ENCODE assay signal across 1 cellular context in the genomic region with DNA sequence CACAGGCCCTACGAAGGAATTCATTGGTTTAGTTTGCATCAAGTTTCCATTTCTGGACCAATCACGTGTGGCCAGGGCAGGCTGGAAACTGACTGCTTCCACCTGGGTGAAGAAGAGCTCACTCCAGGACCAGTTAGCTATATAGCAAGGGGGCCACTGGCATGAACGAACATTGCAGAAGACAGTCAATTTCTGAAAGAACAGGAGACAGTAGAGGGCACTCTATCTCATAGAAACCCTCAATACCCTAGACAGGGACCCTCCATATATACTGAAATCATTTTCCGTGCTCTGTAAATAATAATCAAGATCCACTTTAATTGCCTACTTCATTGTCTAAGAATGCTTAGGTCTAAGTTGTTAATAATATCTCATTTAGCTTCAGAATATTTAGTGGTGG.
TF ChIP-seq lines count a peak whose summit lies in the region.

No MANE protein-coding gene starts in this region.

TF ChIP-seq in H1, 55 proteins besides CTCF, POLR2A, EP300 and RAD21:
- TF ChIP-seq RBBP5 (IDR thresholded peaks at IDR 0.05; ENCODE audit: borderline replicate concordance, low read depth, low read length) (no peak), RNF2 (IDR thresholded peaks at IDR 0.05; ENCODE audit: borderline replicate concordance, low read depth, low read length, missing control alignments, poor library complexity, severe bottlenecking) (no peak), SIN3A (conservative IDR thresholded peaks at IDR 0.05 in 1 of 2, IDR thresholded peaks at IDR 0.05 in 1 of 2; ENCODE audit: low read depth in 1 of 2, low read length in 2 of 2) (no peak), RFX5 (IDR thresholded peaks at IDR 0.05; ENCODE audit: borderline replicate concordance, low read depth, low read length) (no peak), HDAC6 (IDR thresholded peaks at IDR 0.05; ENCODE audit: low read depth, low read length) (no peak), POU5F1 (IDR thresholded peaks at IDR 0.05; ENCODE audit: low read depth, low read length) (no peak), BRCA1 (IDR thresholded peaks at IDR 0.05; ENCODE audit: low read depth, low read length) (no peak), EGR1 (IDR thresholded peaks at IDR 0.05; ENCODE audit: borderline replicate concordance, low read depth, low read length) (no peak)
